8 cellular contexts compared by ENCODE assay signal in genomic region chr6:33427585-33428218, GRCh38. TPM values are rescaled to one million over a fixed set of nuclear protein-coding genes. Genes with fewer than 3 reads are reported as not detected.
A peak's percentile ranks its signal among the peaks of the same experiment; 100 is the strongest.
DNase-seq lines count a peak whose midpoint lies in the region; ATAC-seq and TF ChIP-seq lines count a peak whose summit lies in the region.

No MANE protein-coding gene starts in this region.

- H3K27ac ChIP-seq in stomach: peak overlapping the region; percentile 70 to 95 (median 93)

- H3K9ac ChIP-seq in endocrine pancreas (ENCODE audit: control insufficient read depth, insufficient read depth, low read length): peak overlapping the region; percentile 73

- CTCF ChIA-PET in activated CD4-positive, alpha-beta memory T cell treated with anti-CD3 and anti-CD28 coated beads, Interleukin-2, amount 10 ng/mL, durations not matched to agents 7 days and 5 days (lab: Charles Lee): interaction anchor here (2.0 kb wide), 1 partner anchor 9 kb away, joined by 8 read pairs; the partner anchor contains the start of gene SYNGAP1

- peak overlapping the region; percentile 96 to 98 (median 97) for H3K27ac Mint-ChIP-seq in IgD-negative memory B cell
- H3K27ac Mint-ChIP-seq in activated CD4-positive, alpha-beta memory T cell treated with anti-CD3 and anti-CD28 coated beads, Interleukin-2, amount 10 ng/mL, durations not matched to agents 7 days and 5 days: peak overlapping the region; percentile 93

- no peaks in the 10 kb centered on the region for H3K27me3 Mint-ChIP-seq in IgD-negative memory B cell
- peaks cover 5% of the 10 kb centered on the region for H3K27me3 Mint-ChIP-seq in activated CD4-positive, alpha-beta memory T cell treated with anti-CD3 and anti-CD28 coated beads, Interleukin-2, amount 10 ng/mL, durations not matched to agents 7 days and 5 days

- peak overlapping the region; percentile 85 to 97 (median 95) for H3K4me3 Mint-ChIP-seq in IgD-negative memory B cell
- H3K4me3 Mint-ChIP-seq in activated CD4-positive, alpha-beta memory T cell treated with anti-CD3 and anti-CD28 coated beads, Interleukin-2, amount 10 ng/mL, durations not matched to agents 7 days and 5 days: peak overlapping the region; percentile 98

- ATAC-seq in mucosa of descending colon: peak; percentile 4

- peak; percentile 55 for DNase-seq in COLO668 (lab: John Stamatoyannopoulos, UW; ENCODE audit: unreplicated experiment)
- DNase-seq in activated CD4-positive, alpha-beta memory T cell treated with anti-CD3 and anti-CD28 coated beads, Interleukin-2, amount 10 ng/mL, durations not matched to agents 7 days and 5 days: peak; percentile 69
- peak; percentile 69 to 82 (median 77) for DNase-seq in mucosa of descending colon
- DNase-seq in stomach: peak; percentile 67
- DNase-seq in NCI-H2107 (lab: John Stamatoyannopoulos, UW): no peak
- DNase-seq in cerebellar nuclear complex (lab: John Stamatoyannopoulos, UW): no peak

- no peak for TF ChIP-seq POLR2A in stomach (IDR thresholded peaks at IDR 0.05)

- no peaks in the 10 kb centered on the region for H3K27me3 ChIP-seq in endocrine pancreas (ENCODE audit: control insufficient read depth, insufficient read depth, low read length)
- no peaks in the 10 kb centered on the region for H3K27me3 ChIP-seq in stomach

- TF ChIP-seq CTCF in mucosa of descending colon (IDR thresholded peaks at IDR 0.05) (no peak), stomach (IDR thresholded peaks at IDR 0.05) (no peak)

- intact Hi-C loops in mucosa of descending colon (cut with DNase I, micrococcal nuclease) (no loop called here), stomach (cut with DNase I; ENCODE audit: low total_unique reads) (no loop called here)

- WGBS in stomach, 5 donors: 0 to 1% (median 0%) methylated on average over 1 to 78 of the region's 79 CpGs

- POLR2A ChIA-PET in activated CD4-positive, alpha-beta memory T cell treated with anti-CD3 and anti-CD28 coated beads, Interleukin-2, amount 10 ng/mL, durations not matched to agents 7 days and 5 days (lab: Charles Lee): interaction anchor here (1.9 kb wide), 1 partner anchor 27 kb away, joined by 10 read pairs; the partner anchor contains the start of gene ZBTB9

- H3K36me3 ChIP-seq in endocrine pancreas (ENCODE audit: control insufficient read depth, insufficient read depth, low read length): no peaks in the 10 kb centered on the region
- H3K36me3 ChIP-seq in mucosa of descending colon (ENCODE audit: low read depth): no peaks in the 10 kb centered on the region
- H3K36me3 ChIP-seq in stomach: peaks cover 0 to 2% (median 0%) of the 10 kb centered on the region in 4 donors

- H3K9me3 Mint-ChIP-seq in IgD-negative memory B cell: no peaks in the 10 kb centered on the region
- no peaks in the 10 kb centered on the region for H3K9me3 Mint-ChIP-seq in activated CD4-positive, alpha-beta memory T cell treated with anti-CD3 and anti-CD28 coated beads, Interleukin-2, amount 10 ng/mL, durations not matched to agents 7 days and 5 days

- H3K9me3 ChIP-seq in endocrine pancreas (ENCODE audit: control insufficient read depth, low read length): no peaks in the 10 kb centered on the region
- H3K9me3 ChIP-seq in mucosa of descending colon: no peaks in the 10 kb centered on the region
- H3K9me3 ChIP-seq in stomach: no peaks in the 10 kb centered on the region

- TF ChIP-seq EP300 in stomach (IDR thresholded peaks at IDR 0.05): no peak

- H3K4me1 Mint-ChIP-seq in IgD-negative memory B cell: peaks cover 35 to 59% (median 59%) of the 10 kb centered on the region in 3 donors
- peaks cover 80% of the 10 kb centered on the region for H3K4me1 Mint-ChIP-seq in activated CD4-positive, alpha-beta memory T cell treated with anti-CD3 and anti-CD28 coated beads, Interleukin-2, amount 10 ng/mL, durations not matched to agents 7 days and 5 days

- H3K36me3 Mint-ChIP-seq in IgD-negative memory B cell: no peaks in the 10 kb centered on the region
- peaks cover 21% of the 10 kb centered on the region for H3K36me3 Mint-ChIP-seq in activated CD4-positive, alpha-beta memory T cell treated with anti-CD3 and anti-CD28 coated beads, Interleukin-2, amount 10 ng/mL, durations not matched to agents 7 days and 5 days (ENCODE audit: low read depth)

- H3K4me3 ChIP-seq in endocrine pancreas (ENCODE audit: control insufficient read depth, insufficient read depth, low read length): no peak overlapping the region
- peak overlapping the region; percentile 28 for H3K4me3 ChIP-seq in mucosa of descending colon
- peak overlapping the region; percentile 55 to 63 (median 60) for H3K4me3 ChIP-seq in stomach

- H3K4me1 ChIP-seq in endocrine pancreas (ENCODE audit: control insufficient read depth, insufficient read depth, low read length) (no peaks in the 10 kb centered on the region), mucosa of descending colon (ENCODE audit: low read depth) (peaks cover 30% of the 10 kb centered on the region), stomach (peaks cover 38 to 80% (median 66%) of the 10 kb centered on the region in 4 donors)

RNA-seq across cellular contexts. Expression of gene SYNGAP1, which starts 7.8 kb away (rescaled TPM):
- polyA plus RNA-seq in IgD-negative memory B cell (0.54 TPM), stomach (1 to 10 TPM; 3.9 to 5.6 (median 4.0) TPM)
- total RNA-seq in activated CD4-positive, alpha-beta memory T cell treated with anti-CD3 and anti-CD28 coated beads, Interleukin-2, amount 10 ng/mL, durations not matched to agents 7 days and 5 days: 10 to 100 TPM; 35.3 to 39.7 TPM
- total RNA-seq in mucosa of descending colon (10 to 100 TPM in 1 of 3 donors, 1 to 10 TPM in 2; 8.1 to 39.8 (median 8.8) TPM), stomach (10 to 100 TPM in 2 of 5 donors, 1 to 10 TPM in 2, under 1 TPM in 1; 0.58 to 78.8 (median 7.7) TPM)

RNA-seq across cellular contexts. Expression of gene CUTA, which starts 9.8 kb away (rescaled TPM):
- polyA plus RNA-seq in IgD-negative memory B cell (449 TPM), stomach (100 to 1,000 TPM; 162 to 233 (median 165) TPM)
- 100 to 1,000 TPM; 243 TPM for total RNA-seq in activated CD4-positive, alpha-beta memory T cell treated with anti-CD3 and anti-CD28 coated beads, Interleukin-2, amount 10 ng/mL, durations not matched to agents 7 days and 5 days
- total RNA-seq in mucosa of descending colon (100 to 1,000 TPM; 146 to 163 (median 151) TPM), stomach (100 to 1,000 TPM in 3 of 5 donors, 10 to 100 TPM in 2; 12.8 to 203 (median 101) TPM)

RNA-seq across cellular contexts. Expression of gene PHF1, which starts 16.9 kb away (rescaled TPM):
- polyA plus RNA-seq in IgD-negative memory B cell: 77.0 TPM
- total RNA-seq in activated CD4-positive, alpha-beta memory T cell treated with anti-CD3 and anti-CD28 coated beads, Interleukin-2, amount 10 ng/mL, durations not matched to agents 7 days and 5 days: 10 to 100 TPM; 46.4 to 51.4 TPM
- total RNA-seq in mucosa of descending colon: 10 to 100 TPM; 29.9 to 96.5 (median 38.1) TPM
- total RNA-seq in stomach: 100 to 1,000 TPM in 1 of 5 donors, 10 to 100 TPM in 4; 22.0 to 125 (median 70.0) TPM
- polyA plus RNA-seq in stomach: 10 to 100 TPM; 56.3 to 99.9 (median 68.7) TPM

RNA-seq across cellular contexts. Expression of gene ZBTB9, which starts 26.7 kb away (rescaled TPM):
- polyA plus RNA-seq in IgD-negative memory B cell: 9.0 TPM
- 1 to 10 TPM; 6.9 to 7.4 TPM for total RNA-seq in activated CD4-positive, alpha-beta memory T cell treated with anti-CD3 and anti-CD28 coated beads, Interleukin-2, amount 10 ng/mL, durations not matched to agents 7 days and 5 days
- 1 to 10 TPM; 4.3 to 5.8 (median 4.5) TPM for total RNA-seq in mucosa of descending colon
- total RNA-seq in stomach: 1 to 10 TPM in 3 of 5 donors, under 1 TPM in 1, not detected in 1; 0.45 to 7.8 (median 3.1) TPM
- 1 to 10 TPM; 2.4 to 4.2 (median 2.6) TPM for polyA plus RNA-seq in stomach

RNA-seq across cellular contexts. Expression of gene KIFC1, which starts 36.1 kb away (rescaled TPM):
- 0.23 TPM for polyA plus RNA-seq in IgD-negative memory B cell
- 100 to 1,000 TPM; 125 to 127 TPM for total RNA-seq in activated CD4-positive, alpha-beta memory T cell treated with anti-CD3 and anti-CD28 coated beads, Interleukin-2, amount 10 ng/mL, durations not matched to agents 7 days and 5 days
- total RNA-seq in mucosa of descending colon: 10 to 100 TPM in 1 of 3 donors, 1 to 10 TPM in 2; 3.5 to 21.1 (median 6.3) TPM
- 10 to 100 TPM in 1 of 5 donors, 1 to 10 TPM in 3, not detected in 1; 4.2 to 15.4 (median 6.7) TPM for total RNA-seq in stomach
- 1 to 10 TPM in 2 of 3 donors, under 1 TPM in 1; 0.46 to 9.9 (median 5.4) TPM for polyA plus RNA-seq in stomach

Comparison
In these comparisons a context has a peak if more than half of its experiments do, and no peak if none do; other contexts are left out.
1. DNase-seq: peak in COLO668 (single experiment), activated CD4-positive, alpha-beta memory T cell treated with anti-CD3 and anti-CD28 coated beads, Interleukin-2, amount 10 ng/mL, durations not matched to agents 7 days and 5 days (single experiment), mucosa of descending colon (3 of 3) and stomach (single experiment); none in NCI-H2107 (single experiment) and cerebellar nuclear complex (0 of 2).